In genomic region chr20:728022-728944, GRCh38 we compare ENCODE assay signal across 9 cellular contexts. TPM values are rescaled to one million over a fixed set of nuclear protein-coding genes. Genes with fewer than 3 reads are reported as not detected.
DNase-seq lines count a peak whose midpoint lies in the region; ATAC-seq, FAIRE-seq and TF ChIP-seq lines count a peak whose summit lies in the region.
"Had no signal": no experiment of that assay in that cellular context is flagged by ENCODE, and none has a peak within 500 bp of the region (broad histone marks: within the 10 kb centered on the region; RNA-seq: fewer than 3 reads in every experiment).

No MANE protein-coding gene starts in this region.

- no peak overlapping the region for H3K9ac ChIP-seq in endothelial cell of umbilical vein (replicated peaks; ENCODE audit: extremely low read depth, insufficient read depth, low read length)

- CTCF ChIA-PET in endothelial cell of umbilical vein (lab: Charles Lee), result interaction anchor here (0.8 to 2.7 kb wide), 7 partner anchors 10 to 296 kb away, joined by 3 to 21 read pairs (median 4); partner anchors contain the start of gene SLC52A3
- CTCF ChIA-PET in naive thymus-derived CD4-positive, alpha-beta T cell (lab: Charles Lee), result interaction anchor here (0.7 kb wide), 1 partner anchor 68 kb away, joined by 3 read pairs; no protein-coding TSS in a partner anchor

- H3K9me1 ChIP-seq in endothelial cell of umbilical vein (replicated peaks; ENCODE audit: control insufficient read depth, extremely low read depth, insufficient read depth, low read length), result no peaks in the 10 kb centered on the region

- dilution Hi-C loops in endothelial cell of umbilical vein (cut with MboI; ENCODE audit: extremely low pct_ligation_motif_present, low sequenced_read_pairs), result no loop called here

- H4K20me1 ChIP-seq in endothelial cell of umbilical vein (replicated peaks; ENCODE audit: control insufficient read depth, extremely low read depth, insufficient read depth, low read length), result no peaks in the 10 kb centered on the region

- H3K4me3 Mint-ChIP-seq in naive thymus-derived CD4-positive, alpha-beta T cell, result peak overlapping the region in 8 of 10 donors; percentile 31 to 69 (median 56)
- peak overlapping the region; percentile 50 to 51 for H3K4me3 Mint-ChIP-seq in stimulated activated naive CD8-positive, alpha-beta T cell treated with anti-CD3 and anti-CD28 coated beads, Interleukin-15, amount 100 ng/mL, for 72 hours

- H3K27me3 ChIP-seq in endothelial cell of umbilical vein (ENCODE audit: control insufficient read depth in 2 of 2, insufficient read depth in 2 of 2, low read length in 2 of 2), result peaks cover 25 to 29% of the 10 kb centered on the region in 2 experiments
- no peaks in the 10 kb centered on the region for H3K27me3 ChIP-seq in naive thymus-derived CD4-positive, alpha-beta T cell (ENCODE audit: control insufficient read depth in 2 of 2, insufficient read depth in 2 of 2, low read length in 2 of 2)

- peaks cover 49 to 75% (median 54%) of the 10 kb centered on the region in 5 donors for H3K27me3 Mint-ChIP-seq in naive thymus-derived CD4-positive, alpha-beta T cell
- H3K27me3 Mint-ChIP-seq in stimulated activated naive CD8-positive, alpha-beta T cell treated with anti-CD3 and anti-CD28 coated beads, Interleukin-15, amount 100 ng/mL, for 72 hours, result peaks cover 74% of the 10 kb centered on the region

- H3K27ac ChIP-seq in endothelial cell of umbilical vein (ENCODE audit: insufficient read depth, low read depth, low read length), result no peak overlapping the region
- no peak overlapping the region for H3K27ac ChIP-seq in naive thymus-derived CD4-positive, alpha-beta T cell (ENCODE audit: low read depth, low read length)

- no TSS peak for BruUV-seq in endothelial cell of umbilical vein (replicated peaks; lab: Mats Ljungman, UMichigan)

- peaks cover 0 to 5% (median 0%) of the 10 kb centered on the region in 11 donors for H3K9me3 Mint-ChIP-seq in naive thymus-derived CD4-positive, alpha-beta T cell
- H3K9me3 Mint-ChIP-seq in stimulated activated naive CD8-positive, alpha-beta T cell treated with anti-CD3 and anti-CD28 coated beads, Interleukin-15, amount 100 ng/mL, for 72 hours, result no peaks in the 10 kb centered on the region

- H3K4me1 ChIP-seq in endothelial cell of umbilical vein (ENCODE audit: control insufficient read depth, extremely low read depth, insufficient read depth, low read length), result no peaks in the 10 kb centered on the region
- peaks cover 0 to 4% of the 10 kb centered on the region in 2 donors for H3K4me1 ChIP-seq in naive thymus-derived CD4-positive, alpha-beta T cell (ENCODE audit: control insufficient read depth in 2 of 2, insufficient read depth in 2 of 2, low read length in 2 of 2)

- FAIRE-seq in endothelial cell of umbilical vein (lab: Jason Lieb, UNC), result no peak
- FAIRE-seq: G401.6 had no signal

- H2AFZ ChIP-seq in endothelial cell of umbilical vein (ENCODE audit: low read depth, low read length), result peak overlapping the region; percentile 24

- POLR2A ChIA-PET in endothelial cell of umbilical vein (lab: Charles Lee), result no interaction called here
- POLR2A ChIA-PET in naive thymus-derived CD4-positive, alpha-beta T cell (lab: Charles Lee), result no interaction called here

- peak overlapping the region; percentile 6 for H3K4me2 ChIP-seq in endothelial cell of umbilical vein (ENCODE audit: insufficient read depth, low read length)

- no peaks in the 10 kb centered on the region for H3K36me3 ChIP-seq in endothelial cell of umbilical vein (ENCODE audit: control insufficient read depth in 2 of 2, extremely low read depth in 1 of 2, insufficient read depth in 2 of 2, low read length in 2 of 2)
- H3K36me3 ChIP-seq in naive thymus-derived CD4-positive, alpha-beta T cell (ENCODE audit: control insufficient read depth in 2 of 3, insufficient read depth in 3 of 3, low read length in 3 of 3), result no peaks in the 10 kb centered on the region

- H3K9me3 ChIP-seq in endothelial cell of umbilical vein (replicated peaks; ENCODE audit: control insufficient read depth, insufficient read depth, low read length), result no peaks in the 10 kb centered on the region
- H3K9me3 ChIP-seq in naive thymus-derived CD4-positive, alpha-beta T cell (ENCODE audit: control insufficient read depth in 2 of 3, low read length in 3 of 3), result no peaks in the 10 kb centered on the region

- DNase-seq in NCI-H2081 (lab: John Stamatoyannopoulos, UW), result peak; percentile 67 to 74
- DNase-seq in NCI-H2081 treated with DMSO at 0.1 percent for 48 hours (lab: John Stamatoyannopoulos, UW), result no peak
- peak; percentile 15 for DNase-seq in NCI-H226
- DNase-seq in activated CD4-positive, alpha-beta T cell treated with anti-CD3 and anti-CD28 coated beads, Interleukin-2, amount 50 U/mL, for 48 hours, result peak; percentile 57 to 64
- peak; percentile 48 for DNase-seq in endothelial cell of umbilical vein (ENCODE audit: low read depth, low spot score)
- DNase-seq in naive thymus-derived CD4-positive, alpha-beta T cell, result peak in 8 of 9 donors; percentile 19 to 51 (median 33)
- peak; percentile 56 to 59 for DNase-seq in stimulated activated naive CD8-positive, alpha-beta T cell treated with anti-CD3 and anti-CD28 coated beads, Interleukin-15, amount 100 ng/mL, for 72 hours
- DNase-seq in effector CD4-positive, alpha-beta T cell, result no peak

- H3K36me3 Mint-ChIP-seq in naive thymus-derived CD4-positive, alpha-beta T cell, result peaks cover 0 to 4% (median 0%) of the 10 kb centered on the region in 5 donors

- H3K79me2 ChIP-seq in endothelial cell of umbilical vein (ENCODE audit: control insufficient read depth, insufficient read depth, low read length), result no peaks in the 10 kb centered on the region

- H3K4me1 Mint-ChIP-seq in naive thymus-derived CD4-positive, alpha-beta T cell, result peaks cover 0 to 7% (median 3%) of the 10 kb centered on the region in 7 donors
- peaks cover 6% of the 10 kb centered on the region for H3K4me1 Mint-ChIP-seq in stimulated activated naive CD8-positive, alpha-beta T cell treated with anti-CD3 and anti-CD28 coated beads, Interleukin-15, amount 100 ng/mL, for 72 hours

- peak; percentile 46 to 85 for TF ChIP-seq CTCF in endothelial cell of umbilical vein (IDR thresholded peaks at IDR 0.05; ENCODE audit: extremely low read depth in 1 of 2, insufficient read depth in 1 of 2, low read depth in 1 of 2, low read length in 2 of 2)

- peak overlapping the region in 1 of 3 experiments; percentile 24 for H3K4me3 ChIP-seq in endothelial cell of umbilical vein (replicated peaks in 1 of 3; ENCODE audit: insufficient read depth in 1 of 3, low read depth in 1 of 3, low read length in 3 of 3)
- H3K4me3 ChIP-seq in naive thymus-derived CD4-positive, alpha-beta T cell (ENCODE audit: low read length), result no peak overlapping the region

- no peak for TF ChIP-seq POLR2A in endothelial cell of umbilical vein (IDR thresholded peaks at IDR 0.05; ENCODE audit: low read depth, low read length)

- ATAC-seq in naive thymus-derived CD4-positive, alpha-beta T cell, result peak; percentile 74
- peak; percentile 86 for ATAC-seq in stimulated activated naive CD8-positive, alpha-beta T cell treated with anti-CD3 and anti-CD28 coated beads, Interleukin-15, amount 100 ng/mL, for 72 hours

- H3K27ac Mint-ChIP-seq in naive thymus-derived CD4-positive, alpha-beta T cell, result no peak overlapping the region
- no peak overlapping the region for H3K27ac Mint-ChIP-seq in stimulated activated naive CD8-positive, alpha-beta T cell treated with anti-CD3 and anti-CD28 coated beads, Interleukin-15, amount 100 ng/mL, for 72 hours

- intact Hi-C loops in endothelial cell of umbilical vein (cut with micrococcal nuclease), result loop anchor here (1.0 kb wide), 1 partner anchor 83 kb away; no protein-coding TSS in a partner anchor
- intact Hi-C loops in naive thymus-derived CD4-positive, alpha-beta T cell (cut with micrococcal nuclease), result no loop called here

TF ChIP-seq in endothelial cell of umbilical vein, 7 proteins besides CTCF, POLR2A, EP300 and RAD21:
- TF ChIP-seq EZH2 (IDR thresholded peaks at IDR 0.05; ENCODE audit: borderline replicate concordance, low read depth, low read length, severe bottlenecking) (peak; percentile 84), JUN (IDR thresholded peaks at IDR 0.05; ENCODE audit: borderline replicate concordance, insufficient read depth, insufficient read length, low read depth) (no peak), MYC (IDR thresholded peaks at IDR 0.05; ENCODE audit: low read depth, low read length) (no peak), POLR2AphosphoS5 (IDR thresholded peaks at IDR 0.05; ENCODE audit: insufficient read depth, low read depth, low read length) (no peak)

RNA-seq across cellular contexts. Expression of gene SLC52A3, which starts 40.0 kb away (rescaled TPM):
- not detected in 2 replicates for total RNA-seq in endothelial cell of umbilical vein
- polyA plus RNA-seq in endothelial cell of umbilical vein, result not detected in 2 replicates
- not detected in 2 replicates for polyA plus RNA-seq in endothelial cell of umbilical vein (2011; cell fraction: cytosol; rRNA removed)
- not detected in 2 replicates for polyA plus RNA-seq in endothelial cell of umbilical vein (2011; cell fraction: nucleus; rRNA removed)
- polyA plus RNA-seq in endothelial cell of umbilical vein (2012), result not detected in 2 replicates
- polyA minus RNA-seq in endothelial cell of umbilical vein, result not detected in 2 replicates
- 0.61 TPM for polyA minus RNA-seq in endothelial cell of umbilical vein (2011; cell fraction: cytosol; rRNA and poly(A)+ RNA removed)
- not detected in 2 replicates for polyA minus RNA-seq in endothelial cell of umbilical vein (2011; cell fraction: nucleus; rRNA and poly(A)+ RNA removed)
- not detected for total RNA-seq in naive thymus-derived CD4-positive, alpha-beta T cell
- not detected for polyA plus RNA-seq in naive thymus-derived CD4-positive, alpha-beta T cell

RNA-seq across cellular contexts. Expression of gene SCRT2, which starts 52.7 kb away (rescaled TPM):
- not detected in 2 replicates for total RNA-seq in endothelial cell of umbilical vein
- polyA plus RNA-seq in endothelial cell of umbilical vein, result not detected in 2 replicates
- polyA plus RNA-seq in endothelial cell of umbilical vein (2011; cell fraction: cytosol; rRNA removed), result not detected in 2 replicates
- polyA plus RNA-seq in endothelial cell of umbilical vein (2011; cell fraction: nucleus; rRNA removed), result not detected in 2 replicates
- polyA plus RNA-seq in endothelial cell of umbilical vein (2012), result not detected in 2 replicates
- polyA minus RNA-seq in endothelial cell of umbilical vein, result not detected in 2 replicates
- polyA minus RNA-seq in endothelial cell of umbilical vein (2011; cell fraction: cytosol; rRNA and poly(A)+ RNA removed), result not detected
- polyA minus RNA-seq in endothelial cell of umbilical vein (2011; cell fraction: nucleus; rRNA and poly(A)+ RNA removed), result not detected in 2 replicates
- not detected for total RNA-seq in naive thymus-derived CD4-positive, alpha-beta T cell
- not detected for polyA plus RNA-seq in naive thymus-derived CD4-positive, alpha-beta T cell

Comparison
In these comparisons a context has a peak if more than half of its experiments do, and no peak if none do; other contexts are left out.
1. DNase-seq: peak in NCI-H2081 (2 of 2), NCI-H226 (single experiment), activated CD4-positive, alpha-beta T cell treated with anti-CD3 and anti-CD28 coated beads, Interleukin-2, amount 50 U/mL, for 48 hours (2 of 2), endothelial cell of umbilical vein (single experiment), naive thymus-derived CD4-positive, alpha-beta T cell (8 of 9) and stimulated activated naive CD8-positive, alpha-beta T cell treated with anti-CD3 and anti-CD28 coated beads, Interleukin-15, amount 100 ng/mL, for 72 hours (2 of 2); none in NCI-H2081 treated with DMSO at 0.1 percent for 48 hours (single experiment) and effector CD4-positive, alpha-beta T cell (single experiment).